In the genomic region with DNA sequence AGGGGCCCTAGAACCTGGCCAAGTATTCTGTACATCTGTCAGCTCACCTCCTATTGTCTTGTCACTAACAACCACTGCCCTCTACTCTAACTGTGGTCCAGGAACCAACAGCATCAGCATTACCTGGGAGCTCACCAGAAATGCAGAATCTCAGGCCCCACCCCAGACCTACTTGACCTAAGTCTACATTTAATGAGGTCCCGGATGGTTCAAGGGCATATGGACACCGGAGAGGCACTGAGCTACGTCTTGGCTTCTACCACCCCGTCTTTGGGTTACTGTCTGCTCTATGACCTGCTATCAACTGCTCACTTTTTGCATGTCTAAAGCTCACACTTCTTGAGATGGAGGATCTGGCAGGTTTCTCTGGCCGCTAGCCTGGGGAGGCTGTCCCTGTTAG, we compare ENCODE assay signal across 15 cellular contexts. TPM values are rescaled to one million over a fixed set of nuclear protein-coding genes. Genes with fewer than 3 reads are reported as not detected.
DNase-seq lines count a peak whose midpoint lies in the region; ATAC-seq and TF ChIP-seq lines count a peak whose summit lies in the region.
"Had no signal": no experiment of that assay in that cellular context is flagged by ENCODE, and none has a peak within 500 bp of the region (broad histone marks: within the 10 kb centered on the region; RNA-seq: fewer than 3 reads in every experiment).

No MANE protein-coding gene starts in this region.

- H3K9me3 Mint-ChIP-seq in stimulated activated naive CD8-positive, alpha-beta T cell treated with anti-CD3 and anti-CD28 coated beads, Interleukin-15, amount 100 ng/mL, for 72 hours: no peaks in the 10 kb centered on the region
- H3K9me3 Mint-ChIP-seq: HFFc6 had no signal

- H3K4me3 ChIP-seq in esophagus squamous epithelium: no peak overlapping the region
- no peak overlapping the region for H3K4me3 ChIP-seq in suprapubic skin
- H3K4me3 ChIP-seq: BLaER1 treated with 17β-estradiol and CSF1 and Interleukin-3, amounts not matched to agents 10 nM and 100 nM had no signal

- H3K36me3 ChIP-seq in esophagus squamous epithelium (no peaks in the 10 kb centered on the region), suprapubic skin (no peaks in the 10 kb centered on the region)
- H3K36me3 ChIP-seq: BLaER1 treated with 17β-estradiol and CSF1 and Interleukin-3, amounts not matched to agents 10 nM and 100 nM had no signal

- DNase-seq in stimulated activated naive CD8-positive, alpha-beta T cell treated with anti-CD3 and anti-CD28 coated beads, Interleukin-15, Interleukin-2, amounts not matched to agents 100 U/mL and 50 U/mL, for 24 hours: no peak
- DNase-seq in stimulated activated naive CD8-positive, alpha-beta T cell treated with anti-CD3 and anti-CD28 coated beads, Interleukin-15, amount 100 ng/mL, for 72 hours: no peak
- DNase-seq in esophagus squamous epithelium (lab: John Stamatoyannopoulos, UW): no peak
- DNase-seq in suprapubic skin (ENCODE audit: low spot score in 2 of 2): no peak
- DNase-seq in ureter (ENCODE audit: low spot score): no peak
- DNase-seq in iPS-NIHi11 (ENCODE audit: low spot score): no peak
- DNase-seq: 8988T; CD4-positive, CD25-positive, alpha-beta regulatory T cell; DMS53; GF-D8 had no signal

- H3K27me3 ChIP-seq in esophagus squamous epithelium (peaks cover 0 to 31% (median 0%) of the 10 kb centered on the region in 4 donors), suprapubic skin (no peaks in the 10 kb centered on the region)
- H3K27me3 ChIP-seq: BLaER1 treated with 17β-estradiol and CSF1 and Interleukin-3, amounts not matched to agents 10 nM and 100 nM had no signal

- H3K27ac ChIP-seq in esophagus squamous epithelium (peak overlapping the region in 3 of 4 donors; percentile 23 to 79 (median 67)), suprapubic skin (peak overlapping the region; percentile 31)
- H3K27ac ChIP-seq: BLaER1 treated with 17β-estradiol and CSF1 and Interleukin-3, amounts not matched to agents 10 nM and 100 nM had no signal

- no peak overlapping the region for H3K4me3 Mint-ChIP-seq in stimulated activated naive CD8-positive, alpha-beta T cell treated with anti-CD3 and anti-CD28 coated beads, Interleukin-15, amount 100 ng/mL, for 72 hours
- H3K4me3 Mint-ChIP-seq: CD4-positive, CD25-positive, alpha-beta regulatory T cell; HFFc6 had no signal

- intact Hi-C loops in esophagus squamous epithelium (cut with DNase I): no loop called here

- peaks cover 20% of the 10 kb centered on the region for H3K27me3 Mint-ChIP-seq in stimulated activated naive CD8-positive, alpha-beta T cell treated with anti-CD3 and anti-CD28 coated beads, Interleukin-15, amount 100 ng/mL, for 72 hours

- ATAC-seq in stimulated activated naive CD8-positive, alpha-beta T cell treated with anti-CD3 and anti-CD28 coated beads, Interleukin-15, Interleukin-2, amounts not matched to agents 100 U/mL and 50 U/mL, for 24 hours: peak; percentile 4
- no peak for ATAC-seq in stimulated activated naive CD8-positive, alpha-beta T cell treated with anti-CD3 and anti-CD28 coated beads, Interleukin-15, amount 100 ng/mL, for 72 hours
- no peak for ATAC-seq in GM18861 (IDR thresholded peaks at IDR 0.05; ENCODE audit: unreplicated experiment)
- ATAC-seq: HepG2 had no signal

- TF ChIP-seq POLR2A in esophagus squamous epithelium (IDR thresholded peaks at IDR 0.05) (no peak), suprapubic skin (IDR thresholded peaks at IDR 0.05) (no peak)

- TF ChIP-seq CTCF in esophagus squamous epithelium (IDR thresholded peaks at IDR 0.05) (no peak), suprapubic skin (IDR thresholded peaks at IDR 0.05) (no peak)

- no peak for TF ChIP-seq EP300 in suprapubic skin (IDR thresholded peaks at IDR 0.05)

- 73 to 80% methylated on average over 5 of the region's 5 CpGs for WGBS in esophagus squamous epithelium, 2 donors
- 96% methylated on average over 5 of the region's 5 CpGs for WGBS in suprapubic skin

- H3K9me3 ChIP-seq in esophagus squamous epithelium (no peaks in the 10 kb centered on the region), suprapubic skin (no peaks in the 10 kb centered on the region)
- H3K9me3 ChIP-seq: BLaER1 treated with 17β-estradiol and CSF1 and Interleukin-3, amounts not matched to agents 10 nM and 100 nM had no signal

- H3K4me1 ChIP-seq in esophagus squamous epithelium (peaks cover 0 to 42% (median 12%) of the 10 kb centered on the region in 3 donors), suprapubic skin (peaks cover 40% of the 10 kb centered on the region)

- H3K4me1 Mint-ChIP-seq in stimulated activated naive CD8-positive, alpha-beta T cell treated with anti-CD3 and anti-CD28 coated beads, Interleukin-15, amount 100 ng/mL, for 72 hours: peaks cover 8% of the 10 kb centered on the region

- no peak overlapping the region for H3K27ac Mint-ChIP-seq in stimulated activated naive CD8-positive, alpha-beta T cell treated with anti-CD3 and anti-CD28 coated beads, Interleukin-15, amount 100 ng/mL, for 72 hours
- H3K27ac Mint-ChIP-seq: CD4-positive, CD25-positive, alpha-beta regulatory T cell had no signal

RNA-seq across cellular contexts. Expression of gene GALNT15, which starts 8.1 kb away (rescaled TPM):
- total RNA-seq in esophagus squamous epithelium: 100 to 1,000 TPM in 1 of 4 donors, 10 to 100 TPM in 1, 1 to 10 TPM in 2; 4.6 to 117 (median 35.6) TPM
- total RNA-seq in suprapubic skin: 100 to 1,000 TPM in 1 of 4 donors, 10 to 100 TPM in 3; 15.5 to 113 (median 49.1) TPM
- total RNA-seq in ureter: 15.5 TPM
- total RNA-seq: CD4-positive, CD25-positive, alpha-beta regulatory T cell; H4 had no signal
